1 cellular context compared by ENCODE assay signal in genomic region chr10:11827006-11827405, GRCh38.
TF ChIP-seq lines count a peak whose summit lies in the region.

No MANE protein-coding gene starts in this region.

TF ChIP-seq in WTC11, 78 proteins besides CTCF, POLR2A, EP300 and RAD21 (continued from another document):
- TF ChIP-seq STAT6 (CRISPR knock-in tag; conservative IDR thresholded peaks at IDR 0.05; ENCODE audit: low read depth) (no peak), ZNF532 (CRISPR knock-in tag; IDR thresholded peaks at IDR 0.05; ENCODE audit: borderline replicate concordance) (no peak), CREB1 (CRISPR knock-in tag; IDR thresholded peaks at IDR 0.05) (no peak), TCF7 (CRISPR knock-in tag; IDR thresholded peaks at IDR 0.05; ENCODE audit: low read depth) (no peak), ZNF671 (CRISPR knock-in tag; IDR thresholded peaks at IDR 0.05) (no peak), JAZF1 (CRISPR knock-in tag; IDR thresholded peaks at IDR 0.05) (no peak)
